ENCODE assay signal across 3 cellular contexts in the genomic region with DNA sequence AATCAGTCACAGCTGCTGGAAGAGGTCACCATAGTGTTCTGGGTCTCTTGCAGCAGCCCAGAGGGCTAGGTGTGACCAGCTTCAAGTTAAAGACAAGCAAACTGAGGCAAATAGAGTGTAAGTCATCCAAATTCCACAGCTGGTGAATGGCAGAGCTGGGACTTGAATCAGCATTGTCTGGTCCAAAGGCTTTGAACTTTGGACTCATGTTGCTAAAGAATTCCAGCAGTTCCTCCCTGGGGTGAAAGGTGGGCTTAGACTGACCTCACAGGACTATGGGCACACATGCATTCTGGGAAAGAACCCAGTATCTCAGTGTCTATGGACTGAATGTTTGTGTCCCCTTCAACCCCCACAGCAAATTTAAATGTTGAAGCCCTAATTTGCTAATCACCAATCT.
TF ChIP-seq lines count a peak whose summit lies in the region.

No MANE protein-coding gene starts in this region.

TF ChIP-seq in H1, 55 proteins besides CTCF, POLR2A, EP300 and RAD21:
- TF ChIP-seq EZH2 (IDR thresholded peaks at IDR 0.05; ENCODE audit: low read depth, low read length, severe bottlenecking) (no peak), SIX5 (IDR thresholded peaks at IDR 0.05; ENCODE audit: low read depth, low read length) (no peak), BRCA1 (IDR thresholded peaks at IDR 0.05; ENCODE audit: low read depth, low read length) (no peak), GTF2F1 (IDR thresholded peaks at IDR 0.05; ENCODE audit: borderline replicate concordance, low read depth, low read length) (no peak)

TF ChIP-seq in HepG2, 621 proteins besides CTCF, POLR2A, EP300 and RAD21:
- TF ChIP-seq HNF4A (CRISPR knock-in tag; IDR thresholded peaks at IDR 0.05): peak; percentile 55
- TF ChIP-seq ZNF567 (CRISPR knock-in tag; IDR thresholded peaks at IDR 0.05; ENCODE audit: borderline replicate concordance): no peak
- TF ChIP-seq ZNF619 (CRISPR knock-in tag; IDR thresholded peaks at IDR 0.05): no peak
- TF ChIP-seq TGIF2 (CRISPR knock-in tag; IDR thresholded peaks at IDR 0.05): no peak
- TF ChIP-seq ARNT (IDR thresholded peaks at IDR 0.05): no peak
- peak; percentile 35; the same call in 1 of the 2 replicates for TF ChIP-seq ZNF317 (CRISPR knock-in tag; IDR thresholded peaks at IDR 0.05)
- no peak for TF ChIP-seq HES4 (CRISPR knock-in tag; IDR thresholded peaks at IDR 0.05; ENCODE audit: borderline replicate concordance)

TF ChIP-seq in liver, 16 proteins besides CTCF, POLR2A, EP300 and RAD21:
- TF ChIP-seq HNF4G (IDR thresholded peaks at IDR 0.05) (no peak), FOXA2 (IDR thresholded peaks at IDR 0.05) (no peak), HNF4A (conservative IDR thresholded peaks at IDR 0.05) (peak; percentile 21 to 63), ZBTB33 (IDR thresholded peaks at IDR 0.05) (no peak)
